ENCODE assay signal across 30 cellular contexts in the genomic region with DNA sequence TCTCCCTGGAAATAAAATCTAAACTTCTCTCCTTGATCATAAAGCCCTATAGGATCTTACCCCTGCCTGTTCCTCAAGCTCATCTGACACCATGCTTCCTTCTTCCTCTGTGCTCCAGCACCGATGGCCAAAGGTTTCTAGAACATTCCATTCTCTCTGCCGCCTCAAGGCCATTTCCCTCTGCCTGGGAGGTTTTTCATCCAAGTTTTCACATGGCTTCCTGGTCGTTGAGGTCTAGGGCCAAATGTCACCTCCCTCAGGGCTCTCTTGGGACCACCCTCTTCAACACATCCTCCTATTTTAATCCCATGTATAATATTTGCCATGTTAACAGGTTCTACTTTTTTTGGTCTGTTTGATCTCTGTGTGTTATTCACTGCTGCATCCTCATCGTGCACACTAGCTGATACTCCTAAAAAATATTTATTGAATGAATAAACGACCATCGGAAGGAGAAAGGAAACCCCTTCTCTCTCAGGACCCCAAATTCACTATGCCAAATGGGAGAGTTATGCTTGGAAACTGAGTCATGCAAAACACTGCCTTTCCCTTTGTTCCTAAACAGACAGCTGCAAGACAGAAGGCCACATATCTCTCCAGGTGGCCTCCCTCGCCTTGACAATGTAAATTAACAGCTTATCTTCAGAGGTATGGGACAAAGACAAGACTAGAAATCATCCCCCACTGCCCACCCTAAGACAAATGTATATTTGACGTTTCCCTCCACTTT.
A peak's percentile ranks its signal among the peaks of the same experiment; 100 is the strongest.
DNase-seq lines count a peak whose midpoint lies in the region; ATAC-seq and TF ChIP-seq lines count a peak whose summit lies in the region.
"Had no signal": no experiment of that assay in that cellular context is flagged by ENCODE, and none has a peak within 500 bp of the region (broad histone marks: within the 10 kb centered on the region; RNA-seq: fewer than 3 reads in every experiment).

No MANE protein-coding gene starts in this region.

- H3K4me3 Mint-ChIP-seq in central memory CD8-positive, alpha-beta T cell = no peak overlapping the region
- H3K4me3 Mint-ChIP-seq in stimulated activated effector memory CD8-positive, alpha-beta T cell treated with anti-CD3 and anti-CD28 coated beads, Interleukin-12 subunit alpha, Interleukin-12 subunit beta, amount 100 ng/mL, for 72 hours = no peak overlapping the region
- H3K4me3 Mint-ChIP-seq in activated naive CD8-positive, alpha-beta T cell treated with anti-CD3 and anti-CD28 coated beads for 36 hours = no peak overlapping the region
- H3K4me3 Mint-ChIP-seq: activated CD4-positive, alpha-beta memory T cell treated with anti-CD3 and anti-CD28 coated beads for 36 hours; activated naive CD4-positive, alpha-beta T cell treated with anti-CD3 and anti-CD28 coated beads for 36 hours; activated T-helper 1 cell treated with anti-CD3 and anti-CD28 coated beads, Interleukin-12 subunit alpha, Interleukin-12 subunit beta, Interleukin-2, Interleukin-4 antibody, amounts not matched to agents 30 ng/mL and 10 ng/mL and 1 ng/mL, durations not matched to agents 14 hours and 24 hours and 36 hours; stimulated activated naive CD8-positive, alpha-beta T cell treated with anti-CD3 and anti-CD28 coated beads, Interleukin-15, Interleukin-2, amounts not matched to agents 100 ng/mL and 50 ng/mL, for 24 hours; T-helper 1 cell treated with Interleukin-12 subunit alpha and Interleukin-12 subunit beta and Interleukin-4 antibody, amounts not matched to agents 30 μg/mL and 1 μg/mL, for 36 hours had no signal

- no CpG with 5 or more reads among the region's 8 CpGs for WGBS in mesendoderm (ENCODE audit: extremely low coverage, insufficient coverage, low lambda C conversion rate)

- peaks cover 67% of the 10 kb centered on the region for H3K4me1 Mint-ChIP-seq in central memory CD8-positive, alpha-beta T cell
- H3K4me1 Mint-ChIP-seq in stimulated activated effector memory CD8-positive, alpha-beta T cell treated with anti-CD3 and anti-CD28 coated beads, Interleukin-12 subunit alpha, Interleukin-12 subunit beta, amount 100 ng/mL, for 72 hours = peaks cover 54% of the 10 kb centered on the region
- peaks cover 22% of the 10 kb centered on the region for H3K4me1 Mint-ChIP-seq in activated naive CD8-positive, alpha-beta T cell treated with anti-CD3 and anti-CD28 coated beads for 36 hours

- peak overlapping the region; percentile 2 for H3K4ac ChIP-seq in mesendoderm (ENCODE audit: low read depth, low read length)

- H3K23ac ChIP-seq in mesendoderm (ENCODE audit: low read length) = no peak overlapping the region

- DNase-seq in cardiac muscle cell (ENCODE audit: low read depth in 1 of 2, low spot score in 1 of 2) (no peak), right atrium auricular region (ENCODE audit: low spot score) (no peak), mesendoderm (peak; percentile 76)
- no peak for DNase-seq in central memory CD8-positive, alpha-beta T cell (ENCODE audit: low spot score in 2 of 2)
- no peak for DNase-seq in stimulated activated effector memory CD8-positive, alpha-beta T cell treated with anti-CD3 and anti-CD28 coated beads, Interleukin-12 subunit alpha, Interleukin-12 subunit beta, amount 100 ng/mL, for 72 hours (ENCODE audit: low spot score in 2 of 2)
- DNase-seq in activated naive CD8-positive, alpha-beta T cell treated with anti-CD3 and anti-CD28 coated beads for 36 hours = no peak
- DNase-seq: 8988T; activated CD4-positive, alpha-beta memory T cell treated with anti-CD3 and anti-CD28 coated beads for 36 hours; activated CD4-positive, alpha-beta T cell treated with anti-CD3 and anti-CD28 coated beads for 1 hour; activated naive CD4-positive, alpha-beta T cell treated with anti-CD3 and anti-CD28 coated beads for 36 hours; adrenal gland; body of pancreas; DND-41; effector CD8-positive, alpha-beta T cell; GF-D8; kidney; left ventricle myocardium superior; NCI-H1417; NCI-H2029 treated with DMSO at 0.1 percent for 48 hours; NCI-H524 treated with DMSO at 0.1 percent for 48 hours; PC-3; uterus had no signal

- peak overlapping the region; percentile 100 for H2AK5ac ChIP-seq in mesendoderm (ENCODE audit: low read length)

- peaks cover 1% of the 10 kb centered on the region for H3K79me2 ChIP-seq in mesendoderm (ENCODE audit: control insufficient read depth, insufficient read depth, low read length)

- peak overlapping the region; percentile 58 for H3K27ac ChIP-seq in cardiac muscle cell
- no peak overlapping the region for H3K27ac ChIP-seq in right atrium auricular region
- H3K27ac ChIP-seq in mesendoderm (ENCODE audit: low read depth, low read length) = peak overlapping the region; percentile 17
- H3K27ac ChIP-seq: adrenal gland, SK-N-MC, skin epidermis, uterus had no signal

- H2BK5ac ChIP-seq in mesendoderm (ENCODE audit: low read length) = peak overlapping the region; percentile 97

- H4K5ac ChIP-seq in mesendoderm (ENCODE audit: low read length) = no peak overlapping the region

- no peak overlapping the region for H3K4me3 ChIP-seq in cardiac muscle cell
- no peak overlapping the region for H3K4me3 ChIP-seq in right atrium auricular region
- no peak overlapping the region for H3K4me3 ChIP-seq in mesendoderm (ENCODE audit: low read length)
- H3K4me3 ChIP-seq: adrenal gland, body of pancreas, SK-N-MC, skin epidermis, uterus had no signal

- no peaks in the 10 kb centered on the region for H3K27me3 Mint-ChIP-seq in central memory CD8-positive, alpha-beta T cell
- H3K27me3 Mint-ChIP-seq in activated naive CD8-positive, alpha-beta T cell treated with anti-CD3 and anti-CD28 coated beads for 36 hours = no peaks in the 10 kb centered on the region
- H3K27me3 Mint-ChIP-seq: activated CD4-positive, alpha-beta memory T cell treated with anti-CD3 and anti-CD28 coated beads for 36 hours; stimulated activated naive CD8-positive, alpha-beta T cell treated with anti-CD3 and anti-CD28 coated beads, Interleukin-15, Interleukin-2, amounts not matched to agents 100 ng/mL and 50 ng/mL, for 24 hours had no signal

- TF ChIP-seq CTCF in cardiac muscle cell (IDR thresholded peaks at IDR 0.05; ENCODE audit: low read depth, low read length) (no peak), right atrium auricular region (IDR thresholded peaks at IDR 0.05) (no peak)

- H3K9ac ChIP-seq in mesendoderm (ENCODE audit: low read length) = no peak overlapping the region

- ATAC-seq in central memory CD8-positive, alpha-beta T cell (replicated peaks; ENCODE audit: extremely low read depth, poor library complexity, severe bottlenecking) = no peak
- no peak for ATAC-seq in stimulated activated effector memory CD8-positive, alpha-beta T cell treated with anti-CD3 and anti-CD28 coated beads, Interleukin-12 subunit alpha, Interleukin-12 subunit beta, amount 100 ng/mL, for 72 hours
- ATAC-seq in HG02642 (IDR thresholded peaks at IDR 0.05; ENCODE audit: poor library complexity, unreplicated experiment) (no peak), GM21528 (IDR thresholded peaks at IDR 0.05; ENCODE audit: low FRiP score, unreplicated experiment) (no peak)
- ATAC-seq: body of pancreas, HepG2, left ventricle myocardium superior, PC-3 had no signal

- no peaks in the 10 kb centered on the region for H3K36me3 ChIP-seq in cardiac muscle cell
- H3K36me3 ChIP-seq in right atrium auricular region = no peaks in the 10 kb centered on the region
- no peaks in the 10 kb centered on the region for H3K36me3 ChIP-seq in mesendoderm (ENCODE audit: control insufficient read depth, insufficient read depth, low read length)
- H3K36me3 ChIP-seq: adrenal gland, uterus had no signal

- H3K18ac ChIP-seq in mesendoderm (ENCODE audit: low read length) = peak overlapping the region; percentile 39

- H3K27me3 ChIP-seq in cardiac muscle cell (no peaks in the 10 kb centered on the region), right atrium auricular region (no peaks in the 10 kb centered on the region), mesendoderm (ENCODE audit: insufficient read depth, low read length, poor library complexity) (no peaks in the 10 kb centered on the region)
- H3K27me3 ChIP-seq: adrenal gland, body of pancreas, uterus had no signal

- H3K27ac Mint-ChIP-seq in central memory CD8-positive, alpha-beta T cell (ENCODE audit: low read depth) = peak overlapping the region; percentile 11
- H3K27ac Mint-ChIP-seq in stimulated activated effector memory CD8-positive, alpha-beta T cell treated with anti-CD3 and anti-CD28 coated beads, Interleukin-12 subunit alpha, Interleukin-12 subunit beta, amount 100 ng/mL, for 72 hours = peak overlapping the region; percentile 29
- no peak overlapping the region for H3K27ac Mint-ChIP-seq in activated naive CD8-positive, alpha-beta T cell treated with anti-CD3 and anti-CD28 coated beads for 36 hours
- H3K27ac Mint-ChIP-seq: activated CD4-positive, alpha-beta memory T cell treated with anti-CD3 and anti-CD28 coated beads for 36 hours; activated naive CD4-positive, alpha-beta T cell treated with anti-CD3 and anti-CD28 coated beads for 36 hours; activated T-helper 1 cell treated with anti-CD3 and anti-CD28 coated beads, Interleukin-12 subunit alpha, Interleukin-12 subunit beta, Interleukin-2, Interleukin-4 antibody, amounts not matched to agents 30 ng/mL and 10 ng/mL and 1 ng/mL, durations not matched to agents 14 hours and 24 hours and 36 hours; T-helper 1 cell treated with Interleukin-12 subunit alpha and Interleukin-12 subunit beta and Interleukin-4 antibody, amounts not matched to agents 30 μg/mL and 1 μg/mL, for 36 hours had no signal

- H2BK15ac ChIP-seq in mesendoderm (replicated peaks; ENCODE audit: low read depth) = no peak overlapping the region

- H4K8ac ChIP-seq in mesendoderm (ENCODE audit: low read depth, low read length) = no peak overlapping the region

- H3K56ac ChIP-seq in mesendoderm (ENCODE audit: low read length) = peak overlapping the region; percentile 71

- H3K4me1 ChIP-seq in cardiac muscle cell (ENCODE audit: low read depth) (peaks cover 49% of the 10 kb centered on the region), right atrium auricular region (peaks cover 0 to 23% of the 10 kb centered on the region in 2 donors), mesendoderm (ENCODE audit: control insufficient read depth, low read depth, low read length) (peaks cover 23% of the 10 kb centered on the region)

- H3K79me1 ChIP-seq in mesendoderm (ENCODE audit: low read length) = peaks cover 8% of the 10 kb centered on the region

- H2BK120ac ChIP-seq in mesendoderm (ENCODE audit: low read depth, low read length) = no peak overlapping the region

- no peak overlapping the region for H3K4me2 ChIP-seq in mesendoderm (ENCODE audit: low read length)

- H3K9me3 ChIP-seq in cardiac muscle cell (ENCODE audit: low read depth) (no peaks in the 10 kb centered on the region), right atrium auricular region (no peaks in the 10 kb centered on the region)
- H3K9me3 ChIP-seq: adrenal gland, body of pancreas, uterus had no signal

- no peaks in the 10 kb centered on the region for H3K9me3 Mint-ChIP-seq in central memory CD8-positive, alpha-beta T cell
- no peaks in the 10 kb centered on the region for H3K9me3 Mint-ChIP-seq in stimulated activated effector memory CD8-positive, alpha-beta T cell treated with anti-CD3 and anti-CD28 coated beads, Interleukin-12 subunit alpha, Interleukin-12 subunit beta, amount 100 ng/mL, for 72 hours
- peaks cover 7% of the 10 kb centered on the region for H3K9me3 Mint-ChIP-seq in activated naive CD8-positive, alpha-beta T cell treated with anti-CD3 and anti-CD28 coated beads for 36 hours
- H3K9me3 Mint-ChIP-seq: activated CD4-positive, alpha-beta memory T cell treated with anti-CD3 and anti-CD28 coated beads for 36 hours; activated naive CD4-positive, alpha-beta T cell treated with anti-CD3 and anti-CD28 coated beads for 36 hours; activated T-helper 1 cell treated with anti-CD3 and anti-CD28 coated beads, Interleukin-12 subunit alpha, Interleukin-12 subunit beta, Interleukin-2, Interleukin-4 antibody, amounts not matched to agents 30 ng/mL and 10 ng/mL and 1 ng/mL, durations not matched to agents 14 hours and 24 hours and 36 hours; T-helper 1 cell treated with Interleukin-12 subunit alpha and Interleukin-12 subunit beta and Interleukin-4 antibody, amounts not matched to agents 30 μg/mL and 1 μg/mL, for 36 hours had no signal

- peaks cover 3% of the 10 kb centered on the region for H3K36me3 Mint-ChIP-seq in central memory CD8-positive, alpha-beta T cell (ENCODE audit: insufficient read depth)
- H3K36me3 Mint-ChIP-seq in stimulated activated effector memory CD8-positive, alpha-beta T cell treated with anti-CD3 and anti-CD28 coated beads, Interleukin-12 subunit alpha, Interleukin-12 subunit beta, amount 100 ng/mL, for 72 hours = no peaks in the 10 kb centered on the region
- H3K36me3 Mint-ChIP-seq in activated naive CD8-positive, alpha-beta T cell treated with anti-CD3 and anti-CD28 coated beads for 36 hours = peaks cover 15% of the 10 kb centered on the region
- H3K36me3 Mint-ChIP-seq: activated CD4-positive, alpha-beta memory T cell treated with anti-CD3 and anti-CD28 coated beads for 36 hours had no signal

Comparison
In these comparisons a context has a peak if more than half of its experiments do, and no peak if none do; other contexts are left out.
1. H3K27ac ChIP-seq: peak in cardiac muscle cell (single experiment) and mesendoderm (single experiment); none in right atrium auricular region (0 of 2).